Comparison of ENCODE assay signal across 8 cellular contexts in genomic region chr19:47598407-47599349, GRCh38. TPM values are rescaled to one million over a fixed set of nuclear protein-coding genes. Genes with fewer than 3 reads are reported as not detected.
DNase-seq lines count a peak whose midpoint lies in the region; ATAC-seq and TF ChIP-seq lines count a peak whose summit lies in the region.

No MANE protein-coding gene starts in this region.

- H3K4me3 ChIP-seq in AG04449 (ENCODE audit: low read depth, low read length) (peak overlapping the region; percentile 55), iPS-18a (ENCODE audit: low read length) (peak overlapping the region; percentile 59), skeletal muscle tissue (ENCODE audit: low read length in 3 of 3) (peak overlapping the region; percentile 36 to 75 (median 50))

- peak; percentile 87 for DNase-seq in AG04449 (ENCODE audit: low read depth, low spot score)
- peak; percentile 98 for DNase-seq in HS-27A (ENCODE audit: low read depth)
- no peak for DNase-seq in germinal center (ENCODE audit: low spot score)
- no peak for DNase-seq in KG1 (lab: John Stamatoyannopoulos, UW)

- CTCF ChIA-PET in AG04449 (lab: Yijun Ruan, JAX) = interaction anchor here (0.9 to 2.0 kb wide), 6 partner anchors 9 to 115 kb away, joined by 3 to 17 read pairs (median 3); partner anchors contain the start of genes KPTN and NAPA

- no peaks in the 10 kb centered on the region for H3K9me3 ChIP-seq in iPS-18a (ENCODE audit: control insufficient read depth, low read depth, low read length)
- no peaks in the 10 kb centered on the region for H3K9me3 ChIP-seq in skeletal muscle tissue (ENCODE audit: control insufficient read depth in 3 of 3, low read length in 3 of 3)

- POLR2A ChIA-PET in AG04449 (lab: Yijun Ruan, JAX) = interaction anchor here (0.6 to 1.6 kb wide), 5 partner anchors 9 to 73 kb away, joined by 3 to 7 read pairs (median 5); partner anchors contain the start of gene BICRA

- H3K27me3 ChIP-seq in iPS-18a (ENCODE audit: control insufficient read depth, insufficient read depth, low read length) (no peaks in the 10 kb centered on the region), skeletal muscle tissue (ENCODE audit: control insufficient read depth in 3 of 3, insufficient read depth in 3 of 3, low read length in 3 of 3) (no peaks in the 10 kb centered on the region)

- H3K9ac ChIP-seq in iPS-18a (ENCODE audit: low read length) = peak overlapping the region; percentile 55
- H3K9ac ChIP-seq in skeletal muscle tissue (ENCODE audit: low read depth in 1 of 3, low read length in 3 of 3) = peak overlapping the region; percentile 39 to 73 (median 61)

- peaks cover 13% of the 10 kb centered on the region for H3K4me1 ChIP-seq in iPS-18a (ENCODE audit: control insufficient read depth, low read depth, low read length)
- H3K4me1 ChIP-seq in skeletal muscle tissue (ENCODE audit: control insufficient read depth in 3 of 3, insufficient read depth in 3 of 3, low read length in 3 of 3) = peaks cover 10 to 21% (median 10%) of the 10 kb centered on the region in 3 donors

- no peak for ATAC-seq in HG02642 (IDR thresholded peaks at IDR 0.05; ENCODE audit: poor library complexity, unreplicated experiment)

- no peak for TF ChIP-seq CTCF in AG04449 (IDR thresholded peaks at IDR 0.05; ENCODE audit: insufficient read depth, low read length, missing control alignments)

- H3K27ac ChIP-seq in angular gyrus (ENCODE audit: low read depth, low read length) = peak overlapping the region; percentile 22
- peak overlapping the region; percentile 73 for H3K27ac ChIP-seq in iPS-18a (ENCODE audit: low read length)
- H3K27ac ChIP-seq in skeletal muscle tissue (ENCODE audit: low read depth, low read length) = peak overlapping the region; percentile 70

- H3K36me3 ChIP-seq in iPS-18a (ENCODE audit: control insufficient read depth, low read depth, low read length) (no peaks in the 10 kb centered on the region), skeletal muscle tissue (ENCODE audit: control insufficient read depth in 3 of 3, insufficient read depth in 3 of 3, low read length in 3 of 3) (no peaks in the 10 kb centered on the region)

RNA-seq across cellular contexts. Expression of gene BICRA, which starts 10.3 kb away (rescaled TPM):
- total RNA-seq in skeletal muscle tissue = 3.7 TPM

RNA-seq across cellular contexts. Expression of gene ZNF541, which starts 25.7 kb away (rescaled TPM):
- total RNA-seq in skeletal muscle tissue = not detected

Comparison
In these comparisons a context has a peak if more than half of its experiments do, and no peak if none do; other contexts are left out.
1. DNase-seq: peak in AG04449 (single experiment) and HS-27A (single experiment); none in germinal center (single experiment) and KG1 (single experiment).
2. H3K27ac ChIP-seq: peak in every context shown above with its lines; median percentile 73 in iPS-18a; 70 in skeletal muscle tissue; 22 in angular gyrus.
3. Peak in every context shown above with its lines, with median percentiles within 50 percentile points of each other: H3K4me3 ChIP-seq.